Comparison of ENCODE assay signal across 10 cellular contexts in genomic region chr5:134133213-134133994, GRCh38. TPM values are rescaled to one million over a fixed set of nuclear protein-coding genes. Genes with fewer than 3 reads are reported as not detected.
DNase-seq lines count a peak whose midpoint lies in the region; ATAC-seq, FAIRE-seq and TF ChIP-seq lines count a peak whose summit lies in the region.
"Had no signal": no experiment of that assay in that cellular context is flagged by ENCODE, and none has a peak within 500 bp of the region (broad histone marks: within the 10 kb centered on the region; RNA-seq: fewer than 3 reads in every experiment).

No MANE protein-coding gene starts in this region.

- H3K4me3 Mint-ChIP-seq in activated B cell treated with CpG ODN at 0.5 μM for 24 hours, result no peak overlapping the region
- H3K4me3 Mint-ChIP-seq in chondrocyte (ENCODE audit: unreplicated experiment), result no peak overlapping the region

- ATAC-seq in activated B cell treated with CpG ODN at 0.5 μM for 24 hours (ENCODE audit: low read depth), result no peak
- ATAC-seq in HG03469 (IDR thresholded peaks at IDR 0.05; ENCODE audit: unreplicated experiment), result no peak

- H3K9me3 Mint-ChIP-seq in activated B cell treated with CpG ODN at 0.5 μM for 24 hours, result no peaks in the 10 kb centered on the region
- no peaks in the 10 kb centered on the region for H3K9me3 Mint-ChIP-seq in chondrocyte (ENCODE audit: low read depth)

- intact Hi-C loops in activated B cell treated with CpG ODN at 0.5 μM for 24 hours (cut with micrococcal nuclease), result loop anchor here (2.0 kb wide), 1 partner anchor 19 kb away; the partner anchor contains the start of gene TCF7

- H3K36me3 Mint-ChIP-seq in activated B cell treated with CpG ODN at 0.5 μM for 24 hours (ENCODE audit: low read depth) (peaks cover 41% of the 10 kb centered on the region), chondrocyte (ENCODE audit: low read depth) (peaks cover 11% of the 10 kb centered on the region)

- POLR2A ChIA-PET in activated B cell treated with CpG ODN at 0.5 μM for 24 hours (lab: Charles Lee), result interaction anchor here (0.5 to 2.9 kb wide), 7 partner anchors 8 to 101 kb away, joined by 3 to 30 read pairs (median 4); partner anchors contain the start of gene TCF7

- TF ChIP-seq POLR2A in GM12892 (IDR thresholded peaks at IDR 0.05; ENCODE audit: low read depth, low read length), result 0 out of 2 replicates have a peak, but pooled peaks have one; percentile 4

- DNase-seq in GM12892 (ENCODE audit: insufficient read length) (no peak), activated B cell treated with CpG ODN at 0.5 μM for 24 hours (peak; percentile 12), chondrocyte (ENCODE audit: low spot score) (peak; percentile 85), GF-D8 (lab: John Stamatoyannopoulos, UW) (no peak), retina (no peak)
- DNase-seq in stimulated activated CD4-positive, alpha-beta T cell treated with anti-CD3 and anti-CD28 coated beads, Interleukin-4, amount 100 ng/mL, for 1 hour, result peak; percentile 11
- DNase-seq: NCI-H187 had no signal

- H3K27ac Mint-ChIP-seq in activated B cell treated with CpG ODN at 0.5 μM for 24 hours (peak overlapping the region; percentile 88), chondrocyte (ENCODE audit: unreplicated experiment) (no peak overlapping the region)

- H3K4me1 Mint-ChIP-seq in activated B cell treated with CpG ODN at 0.5 μM for 24 hours (peaks cover 56% of the 10 kb centered on the region), chondrocyte (ENCODE audit: low read depth) (peaks cover under 1% of the 10 kb centered on the region)

- no peak for FAIRE-seq in GM12892 (lab: Jason Lieb, UNC)
- FAIRE-seq: endometrium, HTR-8/SVneo had no signal

- CTCF ChIA-PET in activated B cell treated with CpG ODN at 0.5 μM for 24 hours (lab: Charles Lee), result interaction anchor here (1.3 to 23.1 kb wide), 4 partner anchors 8 to 92 kb away, joined by 6 to 502 read pairs (median 7); no protein-coding TSS in a partner anchor

- TF ChIP-seq CTCF in activated B cell treated with CpG ODN at 0.5 μM for 24 hours (IDR thresholded peaks at IDR 0.05) (no peak), chondrocyte (IDR thresholded peaks at IDR 0.05) (no peak)

- H3K27me3 Mint-ChIP-seq in activated B cell treated with CpG ODN at 0.5 μM for 24 hours, result no peaks in the 10 kb centered on the region
- H3K27me3 Mint-ChIP-seq in chondrocyte (ENCODE audit: low read depth), result no peaks in the 10 kb centered on the region

RNA-seq across cellular contexts. Expression of gene TCF7, which starts 18.9 kb away (rescaled TPM):
- 39.3 TPM for polyA plus RNA-seq in GM12892 (2012; ENCODE audit: missing spikeins)
- total RNA-seq in activated B cell treated with CpG ODN at 0.5 μM for 24 hours (13.2 and 15.8 TPM in 2 replicates), chondrocyte (0.53 to 1.2 TPM (median 0.55 TPM) in 3 replicates)

RNA-seq across cellular contexts. Expression of gene SKP1, which starts 43.3 kb away (rescaled TPM):
- polyA plus RNA-seq in GM12892 (2012; ENCODE audit: missing spikeins), result 557 TPM
- total RNA-seq in activated B cell treated with CpG ODN at 0.5 μM for 24 hours (193 and 211 TPM in 2 replicates), chondrocyte (248 to 338 TPM (median 256 TPM) in 3 replicates)

Comparison
In these comparisons a context has a peak if more than half of its experiments do, and no peak if none do; other contexts are left out.
1. DNase-seq: peak in activated B cell treated with CpG ODN at 0.5 μM for 24 hours (single experiment), chondrocyte (single experiment) and stimulated activated CD4-positive, alpha-beta T cell treated with anti-CD3 and anti-CD28 coated beads, Interleukin-4, amount 100 ng/mL, for 1 hour (single experiment); none in GM12892 (single experiment), GF-D8 (single experiment) and retina (single experiment).